ENCODE assay signal across 12 cellular contexts in genomic region chr19:42876596-42876995, GRCh38. TPM values are rescaled to one million over a fixed set of nuclear protein-coding genes. Genes with fewer than 3 reads are reported as not detected.
"Had no signal": no experiment of that assay in that cellular context is flagged by ENCODE, and none has a peak within 500 bp of the region (broad histone marks: within the 10 kb centered on the region; RNA-seq: fewer than 3 reads in every experiment).

No MANE protein-coding gene starts in this region.

RNA-seq across cellular contexts. Expression of gene PSG1, which starts 2.9 kb away (rescaled TPM):
- total RNA-seq: activated CD4-positive, alpha-beta memory T cell treated with anti-CD3 and anti-CD28 coated beads for 36 hours; activated CD4-positive, alpha-beta T cell treated with anti-CD3 and anti-CD28 coated beads for 36 hours; activated CD8-positive, alpha-beta memory T cell treated with anti-CD3 and anti-CD28 coated beads, Interleukin-2, amount 10 ng/mL, durations not matched to agents 7 days and 5 days; activated naive CD4-positive, alpha-beta T cell treated with anti-CD3 and anti-CD28 coated beads for 36 hours; activated T-helper 2 cell treated with anti-CD3 and anti-CD28 coated beads, Interferon-gamma antibody, Interleukin-2, Interleukin-4, amounts not matched to agents 10 μg/mL and 5 μg/mL and 100 μg/mL, durations not matched to agents 14 hours and 24 hours and 36 hours; ascending aorta; kidney; left ventricle myocardium superior; occipital lobe; progenitor cell of endocrine pancreas; suprapubic skin had no signal
- polyA plus RNA-seq: hepatocyte had no signal

RNA-seq across cellular contexts. Expression of gene PSG6, which starts 41.1 kb away (rescaled TPM):
- total RNA-seq: activated CD4-positive, alpha-beta memory T cell treated with anti-CD3 and anti-CD28 coated beads for 36 hours; activated CD4-positive, alpha-beta T cell treated with anti-CD3 and anti-CD28 coated beads for 36 hours; activated CD8-positive, alpha-beta memory T cell treated with anti-CD3 and anti-CD28 coated beads, Interleukin-2, amount 10 ng/mL, durations not matched to agents 7 days and 5 days; activated naive CD4-positive, alpha-beta T cell treated with anti-CD3 and anti-CD28 coated beads for 36 hours; activated T-helper 2 cell treated with anti-CD3 and anti-CD28 coated beads, Interferon-gamma antibody, Interleukin-2, Interleukin-4, amounts not matched to agents 10 μg/mL and 5 μg/mL and 100 μg/mL, durations not matched to agents 14 hours and 24 hours and 36 hours; ascending aorta; hepatocyte; kidney; left ventricle myocardium superior; occipital lobe; progenitor cell of endocrine pancreas; suprapubic skin had no signal
- polyA plus RNA-seq: hepatocyte had no signal
